16 cellular contexts compared by ENCODE assay signal in genomic region chr9:6052520-6052919, GRCh38.
"Had no signal": no experiment of that assay in that cellular context is flagged by ENCODE, and none has a peak within 500 bp of the region (broad histone marks: within the 10 kb centered on the region; RNA-seq: fewer than 3 reads in every experiment).

No MANE protein-coding gene starts in this region.

- ATAC-seq: activated T-cell treated with anti-CD3 and anti-CD28 coated beads, Interleukin-2, amount 50 U/mL, for 72 hours; natural killer cell had no signal

- DNase-seq: activated CD4-positive, alpha-beta T cell treated with anti-CD3 and anti-CD28 coated beads, Interleukin-2, amount 10 ng/mL, durations not matched to agents 24 days and 14 days; activated CD4-positive, CD25-positive, alpha-beta regulatory T cell; activated CD8-positive, alpha-beta memory T cell treated with anti-CD3 and anti-CD28 coated beads, Interleukin-2, amount 50 U/mL, for 48 hours; activated gamma-delta T cell treated with Interleukin-2 at 50 U/mL for 16 hours; activated T-cell treated with anti-CD3 and anti-CD28 coated beads, Interleukin-2, amount 50 U/mL, for 72 hours; effector memory CD4-positive, alpha-beta T cell; kidney; left ventricle myocardium inferior; mesenchymal stem cell; natural killer cell; nucleus accumbens; posterior cingulate gyrus; stimulated activated CD4-positive, alpha-beta T cell treated with anti-CD3 and anti-CD28 coated beads, Interleukin-2, amount 100 ng/mL, for 48 hours; stimulated activated naive CD4-positive, alpha-beta T cell; tibial artery had no signal

- H3K27ac ChIP-seq: left ventricle myocardium inferior, tibial artery, vagina had no signal

- H3K4me3 ChIP-seq: left ventricle myocardium inferior, tibial artery, vagina had no signal

- H3K36me3 ChIP-seq: left ventricle myocardium inferior, tibial artery, vagina had no signal

- H3K4me1 ChIP-seq: left ventricle myocardium inferior, tibial artery, vagina had no signal

- H3K27me3 ChIP-seq: vagina had no signal

- H3K9me3 ChIP-seq: left ventricle myocardium inferior, tibial artery, vagina had no signal
